8 cellular contexts compared by ENCODE assay signal in genomic region chr14:77031680-77032482, GRCh38. TPM values are rescaled to one million over a fixed set of nuclear protein-coding genes. Genes with fewer than 3 reads are reported as not detected.
DNase-seq lines count a peak whose midpoint lies in the region; ATAC-seq and TF ChIP-seq lines count a peak whose summit lies in the region.

No MANE protein-coding gene starts in this region.

- intact Hi-C loops in activated T-helper 1 cell treated with anti-CD3 and anti-CD28 coated beads, Interleukin-12 subunit alpha, Interleukin-12 subunit beta, Interleukin-2, Interleukin-4 antibody, amounts not matched to agents 30 ng/mL and 10 ng/mL and 1 ng/mL, durations not matched to agents 14 hours and 24 hours and 36 hours (cut with micrococcal nuclease) = loop anchor here (1.0 to 10.0 kb wide), 5 partner anchors 8 to 673 kb away; partner anchors contain the start of genes AHSA1, ALKBH1, GSTZ1 and POMT2

- H3K4me1 ChIP-seq in right atrium auricular region = peaks cover 0 to 63% of the 10 kb centered on the region in 2 donors

- ATAC-seq in stimulated activated memory B cell treated with anti-CD40 and anti-IgM and Interleukin-4, amounts not matched to agents 10 μg/mL and 1 μg/mL and 100 μg/mL, for 72 hours = no peak
- ATAC-seq in GM19455 (IDR thresholded peaks at IDR 0.05; ENCODE audit: unreplicated experiment) = no peak
- ATAC-seq in GM21515 (IDR thresholded peaks at IDR 0.05; ENCODE audit: unreplicated experiment) = no peak
- no peak for ATAC-seq in HG03108 (IDR thresholded peaks at IDR 0.05; ENCODE audit: unreplicated experiment)

- H3K9me3 Mint-ChIP-seq in activated T-helper 1 cell treated with anti-CD3 and anti-CD28 coated beads, Interleukin-12 subunit alpha, Interleukin-12 subunit beta, Interleukin-2, Interleukin-4 antibody, amounts not matched to agents 30 ng/mL and 10 ng/mL and 1 ng/mL, durations not matched to agents 14 hours and 24 hours and 36 hours = no peaks in the 10 kb centered on the region
- no peaks in the 10 kb centered on the region for H3K9me3 Mint-ChIP-seq in stimulated activated memory B cell treated with anti-CD40 and anti-IgM and Interleukin-4, amounts not matched to agents 10 μg/mL and 1 μg/mL and 100 μg/mL, for 72 hours

- no peak for TF ChIP-seq CTCF in right atrium auricular region (IDR thresholded peaks at IDR 0.05)

- H3K36me3 ChIP-seq in right atrium auricular region = no peaks in the 10 kb centered on the region

- H3K4me3 ChIP-seq in right atrium auricular region = peak overlapping the region in 1 of 2 donors; percentile 60

- no peaks in the 10 kb centered on the region for H3K27me3 Mint-ChIP-seq in activated T-helper 1 cell treated with anti-CD3 and anti-CD28 coated beads, Interleukin-12 subunit alpha, Interleukin-12 subunit beta, Interleukin-2, Interleukin-4 antibody, amounts not matched to agents 30 ng/mL and 10 ng/mL and 1 ng/mL, durations not matched to agents 14 hours and 24 hours and 36 hours (ENCODE audit: insufficient read depth)
- H3K27me3 Mint-ChIP-seq in stimulated activated memory B cell treated with anti-CD40 and anti-IgM and Interleukin-4, amounts not matched to agents 10 μg/mL and 1 μg/mL and 100 μg/mL, for 72 hours = no peaks in the 10 kb centered on the region

- peak overlapping the region; percentile 99 to 100 for H3K27ac ChIP-seq in right atrium auricular region

- no peaks in the 10 kb centered on the region for H3K27me3 ChIP-seq in right atrium auricular region

- peak overlapping the region; percentile 87 for H3K4me3 Mint-ChIP-seq in activated T-helper 1 cell treated with anti-CD3 and anti-CD28 coated beads, Interleukin-12 subunit alpha, Interleukin-12 subunit beta, Interleukin-2, Interleukin-4 antibody, amounts not matched to agents 30 ng/mL and 10 ng/mL and 1 ng/mL, durations not matched to agents 14 hours and 24 hours and 36 hours
- no peak overlapping the region for H3K4me3 Mint-ChIP-seq in stimulated activated memory B cell treated with anti-CD40 and anti-IgM and Interleukin-4, amounts not matched to agents 10 μg/mL and 1 μg/mL and 100 μg/mL, for 72 hours

- peak overlapping the region; percentile 98 for H3K27ac Mint-ChIP-seq in activated T-helper 1 cell treated with anti-CD3 and anti-CD28 coated beads, Interleukin-12 subunit alpha, Interleukin-12 subunit beta, Interleukin-2, Interleukin-4 antibody, amounts not matched to agents 30 ng/mL and 10 ng/mL and 1 ng/mL, durations not matched to agents 14 hours and 24 hours and 36 hours
- H3K27ac Mint-ChIP-seq in stimulated activated memory B cell treated with anti-CD40 and anti-IgM and Interleukin-4, amounts not matched to agents 10 μg/mL and 1 μg/mL and 100 μg/mL, for 72 hours = peak overlapping the region; percentile 98

- no peaks in the 10 kb centered on the region for H3K9me3 ChIP-seq in right atrium auricular region

- H3K4me1 Mint-ChIP-seq in activated T-helper 1 cell treated with anti-CD3 and anti-CD28 coated beads, Interleukin-12 subunit alpha, Interleukin-12 subunit beta, Interleukin-2, Interleukin-4 antibody, amounts not matched to agents 30 ng/mL and 10 ng/mL and 1 ng/mL, durations not matched to agents 14 hours and 24 hours and 36 hours (ENCODE audit: low read depth) = peaks cover 63% of the 10 kb centered on the region
- H3K4me1 Mint-ChIP-seq in stimulated activated memory B cell treated with anti-CD40 and anti-IgM and Interleukin-4, amounts not matched to agents 10 μg/mL and 1 μg/mL and 100 μg/mL, for 72 hours = peaks cover 62% of the 10 kb centered on the region

- DNase-seq in DMS 273 (lab: John Stamatoyannopoulos, UW; ENCODE audit: unreplicated experiment) = peak; percentile 67
- no peak for DNase-seq in DMS 273 treated with DMSO at 0.1 percent for 48 hours (lab: John Stamatoyannopoulos, UW)
- DNase-seq in activated T-helper 1 cell treated with anti-CD3 and anti-CD28 coated beads, Interleukin-12 subunit alpha, Interleukin-12 subunit beta, Interleukin-2, Interleukin-4 antibody, amounts not matched to agents 30 ng/mL and 10 ng/mL and 1 ng/mL, durations not matched to agents 14 hours and 24 hours and 36 hours (ENCODE audit: low spot score) = no peak
- no peak for DNase-seq in right atrium auricular region (ENCODE audit: low spot score)

- peaks cover 7% of the 10 kb centered on the region for H3K36me3 Mint-ChIP-seq in activated T-helper 1 cell treated with anti-CD3 and anti-CD28 coated beads, Interleukin-12 subunit alpha, Interleukin-12 subunit beta, Interleukin-2, Interleukin-4 antibody, amounts not matched to agents 30 ng/mL and 10 ng/mL and 1 ng/mL, durations not matched to agents 14 hours and 24 hours and 36 hours (ENCODE audit: low read depth)
- no peaks in the 10 kb centered on the region for H3K36me3 Mint-ChIP-seq in stimulated activated memory B cell treated with anti-CD40 and anti-IgM and Interleukin-4, amounts not matched to agents 10 μg/mL and 1 μg/mL and 100 μg/mL, for 72 hours

RNA-seq across cellular contexts. Expression of gene IRF2BPL, which starts 3.4 kb away (rescaled TPM):
- 24.9 and 26.5 TPM in 2 replicates for total RNA-seq in activated T-helper 1 cell treated with anti-CD3 and anti-CD28 coated beads, Interleukin-12 subunit alpha, Interleukin-12 subunit beta, Interleukin-2, Interleukin-4 antibody, amounts not matched to agents 30 ng/mL and 10 ng/mL and 1 ng/mL, durations not matched to agents 14 hours and 24 hours and 36 hours
- total RNA-seq in right atrium auricular region = 10 to 100 TPM; 42.0 to 51.1 TPM
